In genomic region chr1:12387641-12388040, GRCh38 we compare ENCODE assay signal across 1 cellular context.
TF ChIP-seq lines count a peak whose summit lies in the region.

No MANE protein-coding gene starts in this region.

TF ChIP-seq in GM12878, 131 proteins besides CTCF, POLR2A, EP300 and RAD21:
- TF ChIP-seq RELB (IDR thresholded peaks at IDR 0.05; ENCODE audit: low read depth) = no peak
- TF ChIP-seq CBX5 (IDR thresholded peaks at IDR 0.05; ENCODE audit: low read depth) = peak; percentile 92; the same call in 1 of the 2 replicates
